In the genomic region with DNA sequence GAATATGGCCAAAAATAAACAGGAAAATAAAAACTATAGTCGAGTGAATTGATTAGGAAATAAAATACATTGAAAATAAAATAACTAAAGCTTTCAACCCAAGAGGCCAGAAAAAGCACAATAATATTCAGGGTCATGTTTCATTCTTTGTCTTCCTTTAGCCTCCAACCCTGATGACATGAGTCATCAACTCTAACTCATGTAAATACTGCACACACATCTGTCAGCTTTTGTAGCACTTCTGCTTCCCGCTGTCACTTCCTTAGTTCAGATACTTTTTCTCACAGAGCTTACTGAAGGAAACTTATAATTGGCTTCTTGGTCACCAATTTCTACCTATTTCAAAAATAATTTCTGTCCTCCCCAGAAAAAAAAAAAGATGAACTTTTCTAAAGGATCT, we compare ENCODE assay signal across 8 cellular contexts.
DNase-seq lines count a peak whose midpoint lies in the region; ATAC-seq and TF ChIP-seq lines count a peak whose summit lies in the region.

No MANE protein-coding gene starts in this region.

- no peaks in the 10 kb centered on the region for H3K9me3 Mint-ChIP-seq in endodermal cell
- H3K9me3 Mint-ChIP-seq in natural killer cell = peaks cover 0 to 2% of the 10 kb centered on the region in 2 donors

- DNase-seq in NCI-H146 (lab: John Stamatoyannopoulos, UW) (peak; percentile 43), endodermal cell (no peak), dorsolateral prefrontal cortex (no peak), natural killer cell (no peak)

- H3K27ac ChIP-seq in HEK293 (ENCODE audit: extremely low read depth, low read depth, low read length) = no peak overlapping the region
- H3K27ac ChIP-seq in endodermal cell (ENCODE audit: low read depth, low read length) = peak overlapping the region; percentile 30
- H3K27ac ChIP-seq in dorsolateral prefrontal cortex = no peak overlapping the region

- H3K4me3 Mint-ChIP-seq in endodermal cell (no peak overlapping the region), natural killer cell (no peak overlapping the region)

- no peak for TF ChIP-seq CTCF in HEK293 (tag by site-specific recombination; IDR thresholded peaks at IDR 0.05)
- no peak for TF ChIP-seq CTCF in endodermal cell (conservative IDR thresholded peaks at IDR 0.05)
- no peak for TF ChIP-seq CTCF in dorsolateral prefrontal cortex (IDR thresholded peaks at IDR 0.05 in 54 of 56, conservative IDR thresholded peaks at IDR 0.05 in 2 of 56; ENCODE audit: low read depth in 1 of 56, partially characterized antibody in 56 of 56)
- TF ChIP-seq CTCF in natural killer cell (IDR thresholded peaks at IDR 0.05) = no peak

- 56 to 58% methylated on average over 1 of the region's 2 CpGs for WGBS in endodermal cell (ENCODE audit: insufficient coverage in 1 of 2, insufficient read length in 1 of 2), 2 experiments

- H3K4me3 ChIP-seq in HEK293 (ENCODE audit: low read depth, low read length) (no peak overlapping the region), endodermal cell (ENCODE audit: low read length) (no peak overlapping the region), dorsolateral prefrontal cortex (no peak overlapping the region)

- H3K36me3 ChIP-seq in HEK293 (ENCODE audit: control insufficient read depth in 2 of 2, insufficient read depth in 1 of 2, low read length in 2 of 2) (no peaks in the 10 kb centered on the region), endodermal cell (ENCODE audit: control insufficient read depth, insufficient read depth, low read length) (no peaks in the 10 kb centered on the region)

- H3K4me1 Mint-ChIP-seq in endodermal cell (no peaks in the 10 kb centered on the region), natural killer cell (peaks cover 0 to 5% of the 10 kb centered on the region in 2 donors)

- POLR2A ChIA-PET in HEK293 (lab: Yijun Ruan, JAX) = no interaction called here

- H3K4me1 ChIP-seq in HEK293 (ENCODE audit: control insufficient read depth, insufficient read depth, low read length) (peaks cover 5% of the 10 kb centered on the region; the same call in 1 of the 2 replicates), endodermal cell (ENCODE audit: control insufficient read depth, insufficient read depth, low read length) (no peaks in the 10 kb centered on the region)

- no peaks in the 10 kb centered on the region for H3K27me3 ChIP-seq in endodermal cell (ENCODE audit: control insufficient read depth, insufficient read depth, low read length, poor library complexity, severe bottlenecking)
- H3K27me3 ChIP-seq in dorsolateral prefrontal cortex = no peaks in the 10 kb centered on the region

- H3K9ac ChIP-seq in endodermal cell (ENCODE audit: extremely low read depth, low read length, poor library complexity, severe bottlenecking) = no peak overlapping the region

- H3K36me3 Mint-ChIP-seq in endodermal cell (ENCODE audit: low read depth) = no peaks in the 10 kb centered on the region
- H3K36me3 Mint-ChIP-seq in natural killer cell = no peaks in the 10 kb centered on the region

- intact Hi-C loops in dorsolateral prefrontal cortex (cut with DNase I) (no loop called here), natural killer cell (cut with micrococcal nuclease) (no loop called here)

- H3K9me3 ChIP-seq in HEK293 (ENCODE audit: control insufficient read depth, insufficient read depth, low read depth, low read length) (no peaks in the 10 kb centered on the region), endodermal cell (ENCODE audit: control insufficient read depth, low read length) (peaks cover 5% of the 10 kb centered on the region)

- ATAC-seq in GM18498 (IDR thresholded peaks at IDR 0.05; ENCODE audit: unreplicated experiment) (peak; percentile 91), HG03571 (IDR thresholded peaks at IDR 0.05; ENCODE audit: unreplicated experiment) (no peak), natural killer cell (no peak), SK-N-SH treated with all-trans-retinoic acid at 6 μM for 48 hours (no peak)

- CTCF ChIA-PET in HEK293 (lab: Yijun Ruan, JAX) = no interaction called here

- no peak overlapping the region for H3K27ac Mint-ChIP-seq in endodermal cell
- H3K27ac Mint-ChIP-seq in natural killer cell = no peak overlapping the region

- no peaks in the 10 kb centered on the region for H3K27me3 Mint-ChIP-seq in endodermal cell (ENCODE audit: insufficient read depth)
- no peaks in the 10 kb centered on the region for H3K27me3 Mint-ChIP-seq in natural killer cell (ENCODE audit: low read depth in 2 of 2)

TF ChIP-seq in HEK293, 187 proteins besides CTCF, POLR2A, EP300 and RAD21 (continues in another document):
- TF ChIP-seq, protein P1, sequence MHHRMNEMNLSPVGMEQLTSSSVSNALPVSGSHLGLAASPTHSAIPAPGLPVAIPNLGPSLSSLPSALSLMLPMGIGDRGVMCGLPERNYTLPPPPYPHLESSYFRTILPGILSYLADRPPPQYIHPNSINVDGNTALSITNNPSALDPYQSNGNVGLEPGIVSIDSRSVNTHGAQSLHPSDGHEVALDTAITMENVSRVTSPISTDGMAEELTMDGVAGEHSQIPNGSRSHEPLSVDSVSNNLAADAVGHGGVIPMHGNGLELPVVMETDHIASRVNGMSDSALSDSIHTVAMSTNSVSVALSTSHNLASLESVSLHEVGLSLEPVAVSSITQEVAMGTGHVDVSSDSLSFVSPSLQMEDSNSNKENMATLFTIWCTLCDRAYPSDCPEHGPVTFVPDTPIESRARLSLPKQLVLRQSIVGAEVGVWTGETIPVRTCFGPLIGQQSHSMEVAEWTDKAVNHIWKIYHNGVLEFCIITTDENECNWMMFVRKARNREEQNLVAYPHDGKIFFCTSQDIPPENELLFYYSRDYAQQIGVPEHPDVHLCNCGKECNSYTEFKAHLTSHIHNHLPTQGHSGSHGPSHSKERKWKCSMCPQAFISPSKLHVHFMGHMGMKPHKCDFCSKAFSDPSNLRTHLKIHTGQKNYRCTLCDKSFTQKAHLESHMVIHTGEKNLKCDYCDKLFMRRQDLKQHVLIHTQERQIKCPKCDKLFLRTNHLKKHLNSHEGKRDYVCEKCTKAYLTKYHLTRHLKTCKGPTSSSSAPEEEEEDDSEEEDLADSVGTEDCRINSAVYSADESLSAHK (tag by site-specific recombination; IDR thresholded peaks at IDR 0.05) = no peak
- TF ChIP-seq, protein P2, sequence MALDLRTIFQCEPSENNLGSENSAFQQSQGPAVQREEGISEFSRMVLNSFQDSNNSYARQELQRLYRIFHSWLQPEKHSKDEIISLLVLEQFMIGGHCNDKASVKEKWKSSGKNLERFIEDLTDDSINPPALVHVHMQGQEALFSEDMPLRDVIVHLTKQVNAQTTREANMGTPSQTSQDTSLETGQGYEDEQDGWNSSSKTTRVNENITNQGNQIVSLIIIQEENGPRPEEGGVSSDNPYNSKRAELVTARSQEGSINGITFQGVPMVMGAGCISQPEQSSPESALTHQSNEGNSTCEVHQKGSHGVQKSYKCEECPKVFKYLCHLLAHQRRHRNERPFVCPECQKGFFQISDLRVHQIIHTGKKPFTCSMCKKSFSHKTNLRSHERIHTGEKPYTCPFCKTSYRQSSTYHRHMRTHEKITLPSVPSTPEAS (tag by site-specific recombination; IDR thresholded peaks at IDR 0.05) = 0 out of 2 replicates have a peak, but pooled peaks have one; percentile 18
- no peak for TF ChIP-seq GLIS2 (tag by site-specific recombination; IDR thresholded peaks at IDR 0.05)
- TF ChIP-seq PRDM1 (tag by site-specific recombination; IDR thresholded peaks at IDR 0.05) = peak; percentile 60; the same call in 1 of the 2 replicates
- no peak for TF ChIP-seq SP2 (tag by site-specific recombination; IDR thresholded peaks at IDR 0.05)
- TF ChIP-seq ZNF24 (tag by site-specific recombination; IDR thresholded peaks at IDR 0.05) = no peak

TF ChIP-seq in SK-N-SH treated with all-trans-retinoic acid at 6 μM for 48 hours, 23 proteins besides CTCF, POLR2A, EP300 and RAD21:
- TF ChIP-seq ARNTL (CRISPR knock-in tag; IDR thresholded peaks at IDR 0.05; ENCODE audit: borderline replicate concordance, low read depth) (no peak), ZC3H10 (CRISPR knock-in tag; IDR thresholded peaks at IDR 0.05) (no peak), CSDC2 (CRISPR knock-in tag; IDR thresholded peaks at IDR 0.05) (no peak)
